9 cellular contexts compared by ENCODE assay signal in the genomic region with DNA sequence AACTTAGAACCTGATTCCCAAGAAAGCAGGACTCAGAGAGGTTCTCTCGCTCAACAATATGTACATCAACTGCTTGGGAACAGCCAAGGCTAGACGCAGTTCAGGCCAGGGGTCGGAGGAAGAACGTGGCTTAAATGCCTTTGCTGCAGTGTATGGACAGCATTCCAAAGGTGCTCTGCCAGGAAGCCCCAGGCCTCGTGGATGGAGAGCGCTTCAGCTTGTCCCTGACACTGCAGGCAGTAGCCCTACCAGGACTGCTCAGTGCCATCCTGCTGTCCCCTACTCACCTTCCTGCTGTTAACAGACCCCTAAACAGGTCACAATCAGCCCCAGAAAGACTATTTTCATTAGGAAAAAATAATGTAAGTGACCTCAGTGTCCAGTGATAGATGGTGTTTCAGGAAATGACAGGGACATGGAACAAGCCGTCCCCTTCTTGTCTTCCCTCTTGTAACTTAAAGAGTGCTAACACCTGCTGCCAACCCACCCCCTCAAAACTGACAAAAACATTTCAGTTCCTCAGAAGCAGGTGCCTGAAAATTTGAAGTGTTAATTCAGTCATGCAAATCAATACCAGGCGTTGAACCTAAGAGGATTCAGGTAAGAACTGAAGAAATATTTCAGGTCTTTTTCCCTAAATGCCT. TPM values are rescaled to one million over a fixed set of nuclear protein-coding genes. Genes with fewer than 3 reads are reported as not detected.
DNase-seq lines count a peak whose midpoint lies in the region; ATAC-seq, FAIRE-seq and TF ChIP-seq lines count a peak whose summit lies in the region.
"Had no signal": no experiment of that assay in that cellular context is flagged by ENCODE, and none has a peak within 500 bp of the region (broad histone marks: within the 10 kb centered on the region; RNA-seq: fewer than 3 reads in every experiment).

No MANE protein-coding gene starts in this region.

- H3K27me3 Mint-ChIP-seq in activated CD8-positive, alpha-beta memory T cell treated with anti-CD3 and anti-CD28 coated beads, Interleukin-2, amount 10 ng/mL, durations not matched to agents 7 days and 5 days, result no peaks in the 10 kb centered on the region
- H3K27me3 Mint-ChIP-seq in CD4-positive, alpha-beta T cell, result no peaks in the 10 kb centered on the region

- H3K4ac ChIP-seq in H1 (replicated peaks; ENCODE audit: insufficient read length, low read depth, low read length), result no peak overlapping the region

- H2BK5ac ChIP-seq in H1 (ENCODE audit: low read depth, low read length), result peak overlapping the region; percentile 15; the same call in 1 of the 2 replicates

- H3K9me3 Mint-ChIP-seq in activated CD8-positive, alpha-beta memory T cell treated with anti-CD3 and anti-CD28 coated beads, Interleukin-2, amount 10 ng/mL, durations not matched to agents 7 days and 5 days (ENCODE audit: low read depth), result peaks cover 6% of the 10 kb centered on the region
- peaks cover 3% of the 10 kb centered on the region for H3K9me3 Mint-ChIP-seq in CD4-positive, alpha-beta T cell

- POLR2A ChIA-PET in H1 (lab: Charles Lee; ENCODE audit: partially characterized antibody), result no interaction called here
- POLR2A ChIA-PET in CD4-positive, alpha-beta T cell (lab: Charles Lee), result no interaction called here

- H3K36me3 ChIP-seq in cardiac muscle cell, result no peaks in the 10 kb centered on the region
- peaks cover 0 to 4% (median 1%) of the 10 kb centered on the region in 4 experiments; a peak in 2 of 8 replicates for H3K36me3 ChIP-seq in H1 (ENCODE audit: control insufficient read depth in 2 of 4, insufficient read depth in 4 of 4, low read length in 3 of 4)
- H3K36me3 ChIP-seq in vagina, result no peaks in the 10 kb centered on the region
- no peaks in the 10 kb centered on the region for H3K36me3 ChIP-seq in body of pancreas (replicated peaks in 1 of 2; ENCODE audit: insufficient read depth in 1 of 2, low read depth in 2 of 2)

- H2AK5ac ChIP-seq in H1 (ENCODE audit: low read depth, low read length), result no peak overlapping the region

- no peak overlapping the region for H4K5ac ChIP-seq in H1 (ENCODE audit: insufficient read length, low read depth, low read length)

- H3K4me3 Mint-ChIP-seq in activated CD8-positive, alpha-beta memory T cell treated with anti-CD3 and anti-CD28 coated beads, Interleukin-2, amount 10 ng/mL, durations not matched to agents 7 days and 5 days, result no peak overlapping the region
- H3K4me3 Mint-ChIP-seq in CD4-positive, alpha-beta T cell, result no peak overlapping the region

- H3K9ac ChIP-seq in H1 (replicated peaks in 1 of 4; ENCODE audit: extremely low read depth in 1 of 4, low read depth in 3 of 4, low read length in 3 of 4), result no peak overlapping the region

- H3K9me3 ChIP-seq in cardiac muscle cell (ENCODE audit: low read depth), result no peaks in the 10 kb centered on the region
- no peaks in the 10 kb centered on the region for H3K9me3 ChIP-seq in right cardiac atrium (ENCODE audit: control insufficient read depth, low read length)
- peaks cover 2 to 6% of the 10 kb centered on the region in 2 experiments; a peak in 1 of 4 replicates for H3K9me3 ChIP-seq in H1 (ENCODE audit: insufficient read depth in 2 of 2, low read depth in 1 of 2, low read length in 1 of 2)
- H3K9me3 ChIP-seq in vagina, result no peaks in the 10 kb centered on the region
- no peaks in the 10 kb centered on the region for H3K9me3 ChIP-seq in body of pancreas
- peaks cover 6% of the 10 kb centered on the region for H3K9me3 ChIP-seq in CD4-positive, alpha-beta T cell (ENCODE audit: control insufficient read depth, low read length)

- H4K91ac ChIP-seq in H1 (replicated peaks; ENCODE audit: insufficient read length, low read length), result no peak overlapping the region

- H3K27me3 ChIP-seq in cardiac muscle cell (no peaks in the 10 kb centered on the region), right cardiac atrium (ENCODE audit: control insufficient read depth, insufficient read depth) (no peaks in the 10 kb centered on the region), H1 (replicated peaks in 1 of 4; ENCODE audit: control insufficient read depth in 3 of 4, extremely low read depth in 1 of 4, insufficient read depth in 3 of 4, low read length in 3 of 4) (no peaks in the 10 kb centered on the region), vagina (no peaks in the 10 kb centered on the region), body of pancreas (no peaks in the 10 kb centered on the region)
- no peaks in the 10 kb centered on the region for H3K27me3 ChIP-seq in CD4-positive, alpha-beta T cell (ENCODE audit: control insufficient read depth, insufficient read depth, low read length)

- no peak overlapping the region for H2BK20ac ChIP-seq in H1 (ENCODE audit: low read length)

- H4K20me1 ChIP-seq in H1 (replicated peaks in 1 of 2; ENCODE audit: control insufficient read depth in 1 of 2, insufficient read depth in 2 of 2, low read length in 2 of 2), result peaks cover 0 to 2% of the 10 kb centered on the region in 2 experiments

- no peak overlapping the region for H3K27ac Mint-ChIP-seq in activated CD8-positive, alpha-beta memory T cell treated with anti-CD3 and anti-CD28 coated beads, Interleukin-2, amount 10 ng/mL, durations not matched to agents 7 days and 5 days
- H3K27ac Mint-ChIP-seq in CD4-positive, alpha-beta T cell, result no peak overlapping the region

- peaks cover 18% of the 10 kb centered on the region for H3K79me1 ChIP-seq in H1 (ENCODE audit: low read depth, low read length)

- H3K4me3 ChIP-seq in cardiac muscle cell, result no peak overlapping the region
- H3K4me3 ChIP-seq in right cardiac atrium (ENCODE audit: low read length), result no peak overlapping the region
- H3K4me3 ChIP-seq in H1 (ENCODE audit: extremely low read depth in 1 of 4, insufficient read depth in 2 of 4, low read depth in 3 of 4, low read length in 4 of 4), result no peak overlapping the region
- no peak overlapping the region for H3K4me3 ChIP-seq in vagina
- H3K4me3 ChIP-seq in body of pancreas, result no peak overlapping the region

- no peak for ATAC-seq in right cardiac atrium
- ATAC-seq in HG03025 (IDR thresholded peaks at IDR 0.05; ENCODE audit: low FRiP score, unreplicated experiment), result peak; percentile 46
- ATAC-seq in activated CD8-positive, alpha-beta memory T cell treated with anti-CD3 and anti-CD28 coated beads, Interleukin-2, amount 10 ng/mL, durations not matched to agents 7 days and 5 days, result no peak
- no peak for ATAC-seq in body of pancreas
- ATAC-seq in CD4-positive, alpha-beta T cell (ENCODE audit: poor library complexity), result no peak

- peaks cover 19 to 83% of the 10 kb centered on the region in 2 experiments for H3K79me2 ChIP-seq in H1 (ENCODE audit: control insufficient read depth in 1 of 2, insufficient read depth in 2 of 2, low read length in 2 of 2)

- H3K4me2 ChIP-seq in H1 (ENCODE audit: insufficient read depth in 1 of 2, low read depth in 2 of 2, low read length in 2 of 2), result no peak overlapping the region

- no peak overlapping the region for H2BK12ac ChIP-seq in H1 (ENCODE audit: low read depth, low read length)

- H3K23ac ChIP-seq in H1 (ENCODE audit: insufficient read length), result no peak overlapping the region

- FAIRE-seq in H1 (lab: Jason Lieb, UNC), result no peak
- FAIRE-seq: islet of Langerhans had no signal

- TF ChIP-seq CTCF in cardiac muscle cell (IDR thresholded peaks at IDR 0.05; ENCODE audit: low read depth, low read length), result no peak
- no peak for TF ChIP-seq CTCF in H1 (IDR thresholded peaks at IDR 0.05; ENCODE audit: control extremely low read depth in 1 of 3, insufficient read depth in 1 of 3, low read depth in 1 of 3, low read length in 3 of 3)
- TF ChIP-seq CTCF in vagina (IDR thresholded peaks at IDR 0.05), result no peak
- TF ChIP-seq CTCF in body of pancreas (IDR thresholded peaks at IDR 0.05), result no peak
- no peak for TF ChIP-seq CTCF in CD4-positive, alpha-beta T cell (IDR thresholded peaks at IDR 0.05)

- H3K18ac ChIP-seq in H1 (ENCODE audit: extremely low read depth, low read length), result no peak overlapping the region

- no peak overlapping the region for H3K56ac ChIP-seq in H1 (replicated peaks; ENCODE audit: insufficient read length, low read depth, low read length)

- H2BK15ac ChIP-seq in H1 (ENCODE audit: low read length), result 0 out of 2 replicates have a peak overlapping the region, but pooled peaks have one; percentile 5

- TF ChIP-seq RAD21 in H1 (IDR thresholded peaks at IDR 0.05 in 1 of 2, conservative IDR thresholded peaks at IDR 0.05 in 1 of 2; ENCODE audit: low read depth in 2 of 2, low read length in 2 of 2), result no peak

- no peaks in the 10 kb centered on the region for H3K23me2 ChIP-seq in H1 (ENCODE audit: low read depth, low read length)

- WGBS in right cardiac atrium, result 57% methylated on average over 8 of the region's 8 CpGs
- WGBS in H1 (ENCODE audit: extremely low coverage in 1 of 2, insufficient coverage in 1 of 2, insufficient read length in 1 of 2, insufficient replicate concordance in 2 of 2, low coverage in 1 of 2, low lambda C conversion rate in 2 of 2, missing lambda C conversion rate in 1 of 2), 2 experiments, result 83% methylated on average over 8 of the region's 8 CpGs; no CpG with 5 or more reads in 1 of the 2 experiments
- WGBS in body of pancreas, 2 donors, result 68 to 72% methylated on average over 8 of the region's 8 CpGs

- no peak overlapping the region for H2BK120ac ChIP-seq in H1 (replicated peaks; ENCODE audit: low read depth, low read length)

- peak overlapping the region; percentile 51; the same call in 1 of the 2 replicates for H4K8ac ChIP-seq in H1 (ENCODE audit: extremely low read depth, insufficient read depth, low read length)

- H3K4me1 ChIP-seq in cardiac muscle cell (ENCODE audit: low read depth) (peaks cover 37% of the 10 kb centered on the region), right cardiac atrium (ENCODE audit: control insufficient read depth, insufficient read depth, low read length) (peaks cover 35% of the 10 kb centered on the region), H1 (replicated peaks in 1 of 4; ENCODE audit: control insufficient read depth in 3 of 4, insufficient read depth in 4 of 4, low read length in 3 of 4) (peaks cover 0 to 11% (median 1%) of the 10 kb centered on the region in 4 experiments; a peak in 3 of 7 replicates), vagina (peaks cover 84% of the 10 kb centered on the region), body of pancreas (peaks cover 59% of the 10 kb centered on the region)

- TF ChIP-seq POLR2A in H1 (IDR thresholded peaks at IDR 0.05; ENCODE audit: control extremely low read depth in 1 of 2, low read depth in 2 of 2, low read length in 2 of 2) (no peak), vagina (IDR thresholded peaks at IDR 0.05) (no peak), body of pancreas (IDR thresholded peaks at IDR 0.05) (no peak)

- TF ChIP-seq EP300 in H1 (IDR thresholded peaks at IDR 0.05; ENCODE audit: borderline replicate concordance in 1 of 2, low read depth in 2 of 2, low read length in 2 of 2), result no peak

- H3K14ac ChIP-seq in H1 (ENCODE audit: insufficient read length), result no peak overlapping the region

- intact Hi-C loops in right cardiac atrium (cut with DNase I), result loop anchor here in 1 of 4 donors (5.0 kb wide), 1 partner anchor 48 kb away; no protein-coding TSS in a partner anchor
- intact Hi-C loops in vagina (cut with DNase I), result loop anchor here (10.0 kb wide), 1 partner anchor 51 kb away; no protein-coding TSS in a partner anchor
- intact Hi-C loops in body of pancreas (cut with DNase I), result no loop called here
- intact Hi-C loops in CD4-positive, alpha-beta T cell (cut with DNase I, micrococcal nuclease), result no loop called here

- H3K36me3 Mint-ChIP-seq in activated CD8-positive, alpha-beta memory T cell treated with anti-CD3 and anti-CD28 coated beads, Interleukin-2, amount 10 ng/mL, durations not matched to agents 7 days and 5 days, result peaks cover 20% of the 10 kb centered on the region
- H3K36me3 Mint-ChIP-seq in CD4-positive, alpha-beta T cell (ENCODE audit: low read depth), result peaks cover 40% of the 10 kb centered on the region

- DNase-seq in cardiac muscle cell (ENCODE audit: low read depth in 1 of 2, low spot score in 1 of 2) (peak in 1 of 2 donors; percentile 41), right cardiac atrium (no peak), H1 (ENCODE audit: low read depth in 1 of 2, low spot score in 2 of 2) (no peak), vagina (ENCODE audit: extremely low spot score in 2 of 2) (no peak), body of pancreas (no peak)
- DNase-seq in activated CD8-positive, alpha-beta memory T cell treated with anti-CD3 and anti-CD28 coated beads, Interleukin-2, amount 10 ng/mL, durations not matched to agents 7 days and 5 days, result no peak
- no peak for DNase-seq in CD4-positive, alpha-beta T cell

- peak overlapping the region; percentile 62 for H3K27ac ChIP-seq in cardiac muscle cell
- no peak overlapping the region for H3K27ac ChIP-seq in right cardiac atrium (ENCODE audit: low read length)
- no peak overlapping the region for H3K27ac ChIP-seq in H1 (ENCODE audit: low read depth, low read length)
- peak overlapping the region; percentile 57 for H3K27ac ChIP-seq in vagina
- no peak overlapping the region for H3K27ac ChIP-seq in body of pancreas
- H3K27ac ChIP-seq in CD4-positive, alpha-beta T cell (ENCODE audit: low read depth, low read length), result no peak overlapping the region

- CTCF ChIA-PET in H1 (lab: Charles Lee; ENCODE audit: partially characterized antibody), result interaction anchor here (0.6 to 1.9 kb wide), 6 partner anchors 14 to 67 kb away, joined by 3 to 7 read pairs (median 3); partner anchors contain the start of gene CREB3L2
- CTCF ChIA-PET in activated CD8-positive, alpha-beta memory T cell treated with anti-CD3 and anti-CD28 coated beads, Interleukin-2, amount 10 ng/mL, durations not matched to agents 7 days and 5 days (lab: Charles Lee), result interaction anchor here (1.6 kb wide), 1 partner anchor 18 kb away, joined by 3 read pairs; no protein-coding TSS in a partner anchor
- CTCF ChIA-PET in CD4-positive, alpha-beta T cell (lab: Charles Lee), result no interaction called here

- peaks cover 11% of the 10 kb centered on the region for H3K4me1 Mint-ChIP-seq in activated CD8-positive, alpha-beta memory T cell treated with anti-CD3 and anti-CD28 coated beads, Interleukin-2, amount 10 ng/mL, durations not matched to agents 7 days and 5 days
- no peaks in the 10 kb centered on the region for H3K4me1 Mint-ChIP-seq in CD4-positive, alpha-beta T cell (ENCODE audit: low read depth)

- H2AFZ ChIP-seq in H1 (ENCODE audit: low read length), result no peak overlapping the region

RNA-seq across cellular contexts. Expression of gene CREB3L2, which starts 16.5 kb away (rescaled TPM):
- total RNA-seq in cardiac muscle cell (15.8 and 24.3 TPM in 2 replicates), right cardiac atrium (10 to 100 TPM; 37.0 to 75.1 (median 39.8) TPM), vagina (28.7 TPM), body of pancreas (10 to 100 TPM; 21.3 to 28.0 TPM)
- polyA plus RNA-seq in cardiac muscle cell (22.1 and 25.5 TPM in 2 replicates), right cardiac atrium (10.7 TPM), H1 (2011; rRNA removed) (14.4 and 16.5 TPM in 2 replicates)
- total RNA-seq in H1 (2021; fragmentation: NEBNext Ultra II Directional; extraction: Animal tissue kit (Norgen Biotek cat#: 25700)), result 48.3 and 51.9 TPM in 2 replicates
- 12.2 TPM for polyA plus RNA-seq in H1 (2011; cell fraction: cytosol; rRNA removed)
- polyA plus RNA-seq in H1 (2011; cell fraction: nucleus; rRNA removed), result 21.2 TPM
- polyA plus RNA-seq in H1 (2012, experiment 1 of 2), result 12.1 to 15.9 TPM (median 14.9 TPM) in 4 replicates
- polyA plus RNA-seq in H1 (2012, experiment 2 of 2), result 2.5 TPM
- 22.8 TPM for polyA plus RNA-seq in H1 (2013, experiment 1 of 2)
- polyA plus RNA-seq in H1 (2013, experiment 2 of 2), result 25.6 TPM
- polyA minus RNA-seq in H1 (2011; rRNA and poly(A)+ RNA removed), result 33.3 and 34.7 TPM in 2 replicates
- polyA minus RNA-seq in H1 (2011; cell fraction: cytosol; rRNA and poly(A)+ RNA removed), result 19.2 TPM
- polyA minus RNA-seq in H1 (2011; cell fraction: nucleus; rRNA and poly(A)+ RNA removed), result 74.4 TPM
- 10 to 100 TPM; 24.0 to 29.0 TPM for total RNA-seq in activated CD8-positive, alpha-beta memory T cell treated with anti-CD3 and anti-CD28 coated beads, Interleukin-2, amount 10 ng/mL, durations not matched to agents 7 days and 5 days
- total RNA-seq in CD4-positive, alpha-beta T cell, result 10 to 100 TPM; 11.7 to 12.9 TPM

Comparison
In these comparisons a context has a peak if more than half of its experiments do, and no peak if none do; other contexts are left out.
1. H3K27ac ChIP-seq: peak in cardiac muscle cell (single experiment) and vagina (single experiment); none in right cardiac atrium (single experiment), H1 (single experiment), body of pancreas (0 of 4) and CD4-positive, alpha-beta T cell (single experiment).